22 cellular contexts compared by ENCODE assay signal in genomic region chr11:95547186-95547585, GRCh38.
DNase-seq lines count a peak whose midpoint lies in the region; ATAC-seq, FAIRE-seq and TF ChIP-seq lines count a peak whose summit lies in the region.
"Had no signal": no experiment of that assay in that cellular context is flagged by ENCODE, and none has a peak within 500 bp of the region (broad histone marks: within the 10 kb centered on the region; RNA-seq: fewer than 3 reads in every experiment).

No MANE protein-coding gene starts in this region.

- no peaks in the 10 kb centered on the region for H3K9me3 ChIP-seq in right cardiac atrium (ENCODE audit: control insufficient read depth, low read length)
- H3K9me3 ChIP-seq in naive thymus-derived CD4-positive, alpha-beta T cell (ENCODE audit: control insufficient read depth in 2 of 3, low read length in 3 of 3): no peaks in the 10 kb centered on the region
- H3K9me3 ChIP-seq: Caco-2, HAP-1 had no signal

- no peaks in the 10 kb centered on the region for H3K4me1 ChIP-seq in right cardiac atrium (ENCODE audit: control insufficient read depth, insufficient read depth, low read length)
- peaks cover 0 to 33% of the 10 kb centered on the region in 2 donors for H3K4me1 ChIP-seq in naive thymus-derived CD4-positive, alpha-beta T cell (ENCODE audit: control insufficient read depth in 2 of 2, insufficient read depth in 2 of 2, low read length in 2 of 2)
- H3K4me1 ChIP-seq: Caco-2, HAP-1 had no signal

- ATAC-seq in right cardiac atrium (peak; percentile 22 to 23), sciatic nerve (peak; percentile 36), HG03196 (IDR thresholded peaks at IDR 0.05; ENCODE audit: unreplicated experiment) (no peak)
- ATAC-seq in naive thymus-derived CD4-positive, alpha-beta T cell: no peak

- H3K27ac ChIP-seq in right cardiac atrium (ENCODE audit: low read length): no peak overlapping the region
- no peak overlapping the region for H3K27ac ChIP-seq in naive thymus-derived CD4-positive, alpha-beta T cell (ENCODE audit: low read depth, low read length)
- H3K27ac ChIP-seq: RWPE1 had no signal

- no peaks in the 10 kb centered on the region for H3K27me3 Mint-ChIP-seq in naive thymus-derived CD4-positive, alpha-beta T cell

- no peaks in the 10 kb centered on the region for H3K27me3 ChIP-seq in right cardiac atrium (ENCODE audit: control insufficient read depth, insufficient read depth)
- H3K27me3 ChIP-seq in naive thymus-derived CD4-positive, alpha-beta T cell (ENCODE audit: control insufficient read depth in 2 of 2, insufficient read depth in 2 of 2, low read length in 2 of 2): no peaks in the 10 kb centered on the region

- H3K36me3 Mint-ChIP-seq in naive thymus-derived CD4-positive, alpha-beta T cell: peaks cover 0 to 11% (median 3%) of the 10 kb centered on the region in 5 donors

- H3K27ac Mint-ChIP-seq in naive thymus-derived CD4-positive, alpha-beta T cell: peak overlapping the region in 8 of 9 donors; percentile 11 to 81 (median 52)

- no peak for FAIRE-seq in GM12892 (lab: Jason Lieb, UNC)
- FAIRE-seq: G401.6 had no signal

- intact Hi-C loops in right cardiac atrium (cut with DNase I) (no loop called here), cardiac septum (cut with DNase I) (no loop called here), sciatic nerve (cut with DNase I) (no loop called here)
- intact Hi-C loops in naive thymus-derived CD4-positive, alpha-beta T cell (cut with micrococcal nuclease): loop anchor here in 1 of 2 donors (5.0 kb wide), 2 partner anchors 140 to 155 kb away; no protein-coding TSS in a partner anchor

- H3K4me3 Mint-ChIP-seq in naive thymus-derived CD4-positive, alpha-beta T cell: peak overlapping the region in 6 of 10 donors; percentile 3 to 73 (median 68)

- H3K36me3 ChIP-seq in naive thymus-derived CD4-positive, alpha-beta T cell (ENCODE audit: control insufficient read depth in 2 of 3, insufficient read depth in 3 of 3, low read length in 3 of 3): no peaks in the 10 kb centered on the region
- H3K36me3 ChIP-seq: HAP-1 had no signal

- H3K4me1 Mint-ChIP-seq in naive thymus-derived CD4-positive, alpha-beta T cell: peaks cover 14 to 50% (median 46%) of the 10 kb centered on the region in 7 donors

- TF ChIP-seq POLR2A in GM12892 (IDR thresholded peaks at IDR 0.05; ENCODE audit: low read depth, low read length): no peak

- no peak overlapping the region for H3K4me3 ChIP-seq in right cardiac atrium (ENCODE audit: low read length)
- H3K4me3 ChIP-seq in naive thymus-derived CD4-positive, alpha-beta T cell (ENCODE audit: low read length): no peak overlapping the region
- H3K4me3 ChIP-seq: HAP-1 had no signal

- H3K9me3 Mint-ChIP-seq in naive thymus-derived CD4-positive, alpha-beta T cell: peaks cover 0 to 11% (median 0%) of the 10 kb centered on the region in 11 donors

- CTCF ChIA-PET in naive thymus-derived CD4-positive, alpha-beta T cell (lab: Charles Lee): interaction anchor here (1.1 kb wide), 1 partner anchor 95 kb away, joined by 3 read pairs; no protein-coding TSS in a partner anchor

- WGBS in right cardiac atrium: 52% methylated on average over 2 of the region's 2 CpGs

- DNase-seq in right cardiac atrium: no peak
- DNase-seq in cardiac septum (ENCODE audit: low spot score): no peak
- DNase-seq in epidermal melanocyte (ENCODE audit: insufficient read length, low spot score): peak; percentile 63
- DNase-seq in naive thymus-derived CD4-positive, alpha-beta T cell: no peak
- no peak for DNase-seq in sciatic nerve (ENCODE audit: low spot score)
- no peak for DNase-seq in GM12892 (ENCODE audit: insufficient read length)
- DNase-seq in activated CD4-positive, alpha-beta T cell treated with anti-CD3 and anti-CD28 coated beads, Interleukin-2, amount 50 U/mL, for 4 hours: no peak
- DNase-seq: Caco-2; GOT3; Karpas-422; NCI-H1092 treated with DMSO at 0.1 percent for 48 hours; NCI-H1436 treated with DMSO at 0.1 percent for 48 hours; NCI-H187 treated with DMSO at 0.1 percent for 48 hours; NCI-H446; NCI-H524 treated with DMSO at 0.1 percent for 48 hours; NCI-H82; NK-92 treated with Interleukin-12 subunit alpha and Interleukin-12 subunit beta, amount 100 ng/mL, for 24 hours; SHP77 had no signal

- POLR2A ChIA-PET in naive thymus-derived CD4-positive, alpha-beta T cell (lab: Charles Lee): interaction anchor here (0.6 to 1.6 kb wide), 2 partner anchors 11 to 38 kb away, joined by 3 to 6 read pairs; no protein-coding TSS in a partner anchor

Comparison
In these comparisons a context has a peak if more than half of its experiments do, and no peak if none do; other contexts are left out.
1. ATAC-seq: peak in right cardiac atrium (2 of 2) and sciatic nerve (single experiment); none in naive thymus-derived CD4-positive, alpha-beta T cell (single experiment) and HG03196 (single experiment).